In genomic region chr17:81519284-81520020, GRCh38 we compare ENCODE assay signal across 1 cellular context.
TF ChIP-seq lines count a peak whose summit lies in the region.

No MANE protein-coding gene starts in this region.

TF ChIP-seq in HepG2, 621 proteins besides CTCF, POLR2A, EP300 and RAD21 (continued from another document and continues in another):
- TF ChIP-seq ZBED4 (CRISPR knock-in tag; IDR thresholded peaks at IDR 0.05; ENCODE audit: borderline replicate concordance) (0 out of 2 replicates have a peak, but pooled peaks have one; percentile 17), ZBTB4 (CRISPR knock-in tag; IDR thresholded peaks at IDR 0.05; ENCODE audit: borderline replicate concordance) (no peak), ONECUT2 (CRISPR knock-in tag; IDR thresholded peaks at IDR 0.05) (no peak), ZNF160 (CRISPR knock-in tag; IDR thresholded peaks at IDR 0.05) (no peak), NBN (conservative IDR thresholded peaks at IDR 0.05) (no peak), SPEN (CRISPR knock-in tag; IDR thresholded peaks at IDR 0.05; ENCODE audit: low read depth) (peak; percentile 71), ZNF350 (CRISPR knock-in tag; IDR thresholded peaks at IDR 0.05; ENCODE audit: borderline replicate concordance, low read depth) (0 out of 2 replicates have a peak, but pooled peaks have one; percentile 35), GMEB2 (CRISPR knock-in tag; IDR thresholded peaks at IDR 0.05; ENCODE audit: low read depth) (no peak), ZNF737 (CRISPR knock-in tag; IDR thresholded peaks at IDR 0.05; ENCODE audit: borderline replicate concordance) (no peak), PRPF4 (IDR thresholded peaks at IDR 0.05; ENCODE audit: low read depth, low read length, poor library complexity, severe bottlenecking) (no peak), ZNF138 (CRISPR knock-in tag; IDR thresholded peaks at IDR 0.05; ENCODE audit: low read depth) (no peak), KDM5B (CRISPR knock-in tag; IDR thresholded peaks at IDR 0.05; ENCODE audit: borderline replicate concordance) (peak; percentile 70; the same call in 1 of the 2 replicates), SNAPC4 (CRISPR knock-in tag; IDR thresholded peaks at IDR 0.05) (no peak), ZNF878 (CRISPR knock-in tag; IDR thresholded peaks at IDR 0.05) (no peak), MLX (CRISPR knock-in tag; IDR thresholded peaks at IDR 0.05) (no peak), MYC (CRISPR knock-in tag; IDR thresholded peaks at IDR 0.05; ENCODE audit: borderline replicate concordance) (no peak; the same call in 1 of the 2 replicates), CREB3 (CRISPR knock-in tag; IDR thresholded peaks at IDR 0.05) (no peak), CSRNP1 (CRISPR knock-in tag; IDR thresholded peaks at IDR 0.05) (no peak), RNF2 (conservative IDR thresholded peaks at IDR 0.05; ENCODE audit: low read depth) (peak; percentile 58; the same call in 1 of the 2 replicates), ESRRA (CRISPR knock-in tag; IDR thresholded peaks at IDR 0.05; ENCODE audit: low read depth) (no peak; the same call in 1 of the 2 replicates), TBL1XR1 (IDR thresholded peaks at IDR 0.05; ENCODE audit: borderline replicate concordance, low read length, partially characterized antibody) (no peak), SMAD3 (CRISPR knock-in tag; IDR thresholded peaks at IDR 0.05) (no peak; the same call in 1 of the 2 replicates), TBX2 (CRISPR knock-in tag; IDR thresholded peaks at IDR 0.05; ENCODE audit: borderline replicate concordance) (no peak; the same call in 1 of the 2 replicates), NFYB (CRISPR knock-in tag; IDR thresholded peaks at IDR 0.05) (no peak), NR1H2 (CRISPR knock-in tag; IDR thresholded peaks at IDR 0.05; ENCODE audit: borderline replicate concordance, low read depth) (no peak), BRCA1 (CRISPR knock-in tag; IDR thresholded peaks at IDR 0.05) (no peak), MAZ (IDR thresholded peaks at IDR 0.05; ENCODE audit: borderline replicate concordance, low read depth, low read length) (peak; percentile 17; the same call in 1 of the 2 replicates), MAZ (CRISPR knock-in tag; IDR thresholded peaks at IDR 0.05; ENCODE audit: low read depth) (peak; percentile 88), STAT5B (CRISPR knock-in tag; IDR thresholded peaks at IDR 0.05) (no peak), ZHX1 (CRISPR knock-in tag; IDR thresholded peaks at IDR 0.05; ENCODE audit: low read depth) (no peak; the same call in 1 of the 2 replicates), KLF16 (CRISPR knock-in tag; IDR thresholded peaks at IDR 0.05) (peak in 1 of 2 experiments; percentile 57; a peak in 1 of 4 replicates), NCOA1 (CRISPR knock-in tag; IDR thresholded peaks at IDR 0.05) (no peak), CREB1 (IDR thresholded peaks at IDR 0.05) (peak; percentile 23; the same call in 1 of the 2 replicates), CREB1 (CRISPR knock-in tag; IDR thresholded peaks at IDR 0.05) (no peak), CBFB (CRISPR knock-in tag; IDR thresholded peaks at IDR 0.05) (peak; percentile 29; the same call in 1 of the 2 replicates), FOXP1 (IDR thresholded peaks at IDR 0.05) (no peak), FOXP1 (CRISPR knock-in tag; IDR thresholded peaks at IDR 0.05) (no peak)
